1 cellular context compared by ENCODE assay signal in genomic region chr22:28923826-28924732, GRCh38.
TF ChIP-seq lines count a peak whose summit lies in the region.

No MANE protein-coding gene starts in this region.

TF ChIP-seq in HepG2, 621 proteins besides CTCF, POLR2A, EP300 and RAD21 (continued from another document and continues in another):
- no peak for TF ChIP-seq FOXP1 (IDR thresholded peaks at IDR 0.05)
- TF ChIP-seq FOXP1 (CRISPR knock-in tag; IDR thresholded peaks at IDR 0.05), result peak; percentile 81
- 0 out of 2 replicates have a peak, but pooled peaks have one; percentile 21 for TF ChIP-seq TAF1 (CRISPR knock-in tag; IDR thresholded peaks at IDR 0.05)
- 0 out of 2 replicates have a peak, but pooled peaks have one; percentile 27 for TF ChIP-seq KMT2B (CRISPR knock-in tag; IDR thresholded peaks at IDR 0.05)
- peak; percentile 75; the same call in 1 of the 2 replicates for TF ChIP-seq ZNF652 (CRISPR knock-in tag; IDR thresholded peaks at IDR 0.05; ENCODE audit: borderline replicate concordance, low read depth)
- TF ChIP-seq HMGA1 (CRISPR knock-in tag; conservative IDR thresholded peaks at IDR 0.05), result no peak
- TF ChIP-seq PITX1 (CRISPR knock-in tag; IDR thresholded peaks at IDR 0.05), result peak; percentile 88; the same call in 1 of the 2 replicates
- no peak for TF ChIP-seq PHF5A (CRISPR knock-in tag; IDR thresholded peaks at IDR 0.05; ENCODE audit: low read depth, unreplicated experiment)
- TF ChIP-seq ZMYM3 (CRISPR knock-in tag; IDR thresholded peaks at IDR 0.05), result 0 out of 2 replicates have a peak, but pooled peaks have one; percentile 43
- no peak for TF ChIP-seq DR1 (CRISPR knock-in tag; IDR thresholded peaks at IDR 0.05)
- TF ChIP-seq ELF4 (CRISPR knock-in tag; IDR thresholded peaks at IDR 0.05; ENCODE audit: borderline replicate concordance), result no peak
- no peak for TF ChIP-seq ZNF569 (CRISPR knock-in tag; IDR thresholded peaks at IDR 0.05; ENCODE audit: borderline replicate concordance)
- no peak for TF ChIP-seq ZBTB40 (IDR thresholded peaks at IDR 0.05)
- TF ChIP-seq ZBTB40 (CRISPR knock-in tag; IDR thresholded peaks at IDR 0.05), result peak; percentile 54; the same call in 1 of the 2 replicates
- TF ChIP-seq ATM (IDR thresholded peaks at IDR 0.05; ENCODE audit: borderline replicate concordance), result no peak
- TF ChIP-seq ZNF775 (CRISPR knock-in tag; IDR thresholded peaks at IDR 0.05; ENCODE audit: borderline replicate concordance), result no peak
- 0 out of 2 replicates have a peak, but pooled peaks have one; percentile 35 for TF ChIP-seq ZFP90 (CRISPR knock-in tag; IDR thresholded peaks at IDR 0.05; ENCODE audit: borderline replicate concordance)
- no peak for TF ChIP-seq TMF1 (CRISPR knock-in tag; IDR thresholded peaks at IDR 0.05; ENCODE audit: low read depth)
- peak in 1 of 2 experiments; percentile 94; a peak in 2 of 4 replicates for TF ChIP-seq KLF16 (CRISPR knock-in tag; IDR thresholded peaks at IDR 0.05)
- no peak for TF ChIP-seq ZNF724P (CRISPR knock-in tag; IDR thresholded peaks at IDR 0.05; ENCODE audit: borderline replicate concordance)
- TF ChIP-seq ZBTB7B (CRISPR knock-in tag; IDR thresholded peaks at IDR 0.05), result peak; percentile 97
- peak; percentile 89 for TF ChIP-seq ZNF205 (CRISPR knock-in tag; IDR thresholded peaks at IDR 0.05)
- TF ChIP-seq REST (IDR thresholded peaks at IDR 0.05; ENCODE audit: borderline replicate concordance in 1 of 2, low read depth in 1 of 2, low read length in 2 of 2), result peak in 1 of 2 experiments; percentile 22; a peak in 1 of 4 replicates
- no peak for TF ChIP-seq ARID2 (CRISPR knock-in tag; IDR thresholded peaks at IDR 0.05; ENCODE audit: borderline replicate concordance)
- no peak; the same call in 1 of the 2 replicates for TF ChIP-seq ZNF460 (CRISPR knock-in tag; IDR thresholded peaks at IDR 0.05; ENCODE audit: borderline replicate concordance)
- TF ChIP-seq SAFB2 (CRISPR knock-in tag; IDR thresholded peaks at IDR 0.05; ENCODE audit: borderline replicate concordance, low read depth), result no peak; the same call in 1 of the 2 replicates
- peak; percentile 93 for TF ChIP-seq HIVEP1 (CRISPR knock-in tag; IDR thresholded peaks at IDR 0.05)
- no peak; the same call in 1 of the 2 replicates for TF ChIP-seq ZSCAN5A (CRISPR knock-in tag; IDR thresholded peaks at IDR 0.05; ENCODE audit: borderline replicate concordance)
- TF ChIP-seq DMAP1 (CRISPR knock-in tag; IDR thresholded peaks at IDR 0.05), result peak; percentile 83
- TF ChIP-seq ZNF589 (CRISPR knock-in tag; conservative IDR thresholded peaks at IDR 0.05), result peak; percentile 90
- no peak for TF ChIP-seq ZNF646 (CRISPR knock-in tag; IDR thresholded peaks at IDR 0.05)
- peak; percentile 74 for TF ChIP-seq FOXC1 (CRISPR knock-in tag; IDR thresholded peaks at IDR 0.05; ENCODE audit: borderline replicate concordance)
- TF ChIP-seq POLR2G (IDR thresholded peaks at IDR 0.05; ENCODE audit: low read depth, low read length), result peak; percentile 71
- no peak for TF ChIP-seq HOXA9 (CRISPR knock-in tag; IDR thresholded peaks at IDR 0.05; ENCODE audit: borderline replicate concordance)
- no peak for TF ChIP-seq RNF219 (CRISPR knock-in tag; IDR thresholded peaks at IDR 0.05)
- peak; percentile 76; the same call in 1 of the 2 replicates for TF ChIP-seq FOXK1 (CRISPR knock-in tag; IDR thresholded peaks at IDR 0.05; ENCODE audit: borderline replicate concordance, low read depth)
- no peak for TF ChIP-seq ZSCAN22 (CRISPR knock-in tag; IDR thresholded peaks at IDR 0.05)
- no peak for TF ChIP-seq FOXK2 (IDR thresholded peaks at IDR 0.05)
- TF ChIP-seq FOXA1 (IDR thresholded peaks at IDR 0.05), result peak; percentile 61; the same call in 1 of the 2 replicates
- peak; percentile 92 for TF ChIP-seq FOXA1 (CRISPR knock-in tag; IDR thresholded peaks at IDR 0.05)
